ENCODE assay signal across 1 cellular context in genomic region chrX:119809185-119809666, GRCh38.
TF ChIP-seq lines count a peak whose summit lies in the region.

No MANE protein-coding gene starts in this region.

TF ChIP-seq in K562, 482 proteins besides CTCF, POLR2A, EP300 and RAD21 (continued from another document and continues in another):
- TF ChIP-seq ZNF518B (CRISPR knock-in tag; IDR thresholded peaks at IDR 0.05) (no peak), EGR1 (conservative IDR thresholded peaks at IDR 0.05) (peak; percentile 57), BMI1 (IDR thresholded peaks at IDR 0.05; ENCODE audit: low read length) (no peak), FUS (optimal IDR thresholded peaks at IDR 0.05; ENCODE audit: low read depth, low read length) (no peak), ZNF696 (CRISPR knock-in tag; conservative IDR thresholded peaks at IDR 0.05) (no peak), ZNF263 (CRISPR knock-in tag; IDR thresholded peaks at IDR 0.05; ENCODE audit: borderline replicate concordance) (no peak), RBM34 (IDR thresholded peaks at IDR 0.05; ENCODE audit: borderline replicate concordance, insufficient read depth, low read length) (no peak), ZNF639 (CRISPR knock-in tag; conservative IDR thresholded peaks at IDR 0.05 in 1 of 2, IDR thresholded peaks at IDR 0.05 in 1 of 2) (no peak), ZNF407 (IDR thresholded peaks at IDR 0.05; ENCODE audit: low read depth) (no peak), PTTG1 (tag; IDR thresholded peaks at IDR 0.05; ENCODE audit: low read depth) (no peak), ZNF133 (CRISPR knock-in tag; IDR thresholded peaks at IDR 0.05) (no peak), MCM5 (IDR thresholded peaks at IDR 0.05; ENCODE audit: low read depth) (no peak), GABPB2 (CRISPR knock-in tag; conservative IDR thresholded peaks at IDR 0.05) (no peak), CBX8 (IDR thresholded peaks at IDR 0.05; ENCODE audit: borderline replicate concordance, extremely low read depth, low read depth, low read length, poor library complexity, severe bottlenecking) (no peak), NFE2L1 (tag; IDR thresholded peaks at IDR 0.05; ENCODE audit: borderline replicate concordance, low read depth) (no peak), MLLT1 (IDR thresholded peaks at IDR 0.05) (no peak), HNRNPK (IDR thresholded peaks at IDR 0.05; ENCODE audit: low read depth, low read length, poor library complexity, severe bottlenecking) (no peak), PTBP1 (IDR thresholded peaks at IDR 0.05; ENCODE audit: low read depth, low read length) (no peak), STAT5B (CRISPR knock-in tag; IDR thresholded peaks at IDR 0.05) (no peak), ZFX (CRISPR knock-in tag; IDR thresholded peaks at IDR 0.05) (no peak), ZNF589 (CRISPR knock-in tag; IDR thresholded peaks at IDR 0.05; ENCODE audit: low read depth) (no peak), CC2D1A (IDR thresholded peaks at IDR 0.05) (peak; percentile 98), SRSF7 (optimal IDR thresholded peaks at IDR 0.05; ENCODE audit: low read depth, low read length) (no peak), PML (IDR thresholded peaks at IDR 0.05; ENCODE audit: low read length) (peak; percentile 69; the same call in 1 of the 2 replicates), ZNF699 (CRISPR knock-in tag; IDR thresholded peaks at IDR 0.05; ENCODE audit: insufficient replicate concordance) (no peak), CXXC5 (CRISPR knock-in tag; IDR thresholded peaks at IDR 0.05) (peak; percentile 47; the same call in 1 of the 2 replicates), MTF1 (CRISPR knock-in tag; IDR thresholded peaks at IDR 0.05; ENCODE audit: borderline replicate concordance) (no peak), E2F8 (IDR thresholded peaks at IDR 0.05; ENCODE audit: low read depth, partially characterized antibody) (peak; percentile 29), HDAC2 (IDR thresholded peaks at IDR 0.05) (peak; percentile 98), ZNF644 (tag; IDR thresholded peaks at IDR 0.05; ENCODE audit: low read depth) (no peak), ZBTB33 (CRISPR knock-in tag; IDR thresholded peaks at IDR 0.05) (0 out of 2 replicates have a peak, but pooled peaks have one; percentile 23), ZNF274 (IDR thresholded peaks at IDR 0.05; ENCODE audit: borderline replicate concordance, low read depth, low read length) (no peak), GATA2 (CRISPR knock-in tag; IDR thresholded peaks at IDR 0.05) (peak; percentile 84)
- TF ChIP-seq, protein P1, sequence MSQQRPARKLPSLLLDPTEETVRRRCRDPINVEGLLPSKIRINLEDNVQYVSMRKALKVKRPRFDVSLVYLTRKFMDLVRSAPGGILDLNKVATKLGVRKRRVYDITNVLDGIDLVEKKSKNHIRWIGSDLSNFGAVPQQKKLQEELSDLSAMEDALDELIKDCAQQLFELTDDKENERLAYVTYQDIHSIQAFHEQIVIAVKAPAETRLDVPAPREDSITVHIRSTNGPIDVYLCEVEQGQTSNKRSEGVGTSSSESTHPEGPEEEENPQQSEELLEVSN (IDR thresholded peaks at IDR 0.05; ENCODE audit: borderline replicate concordance in 1 of 2, extremely low read depth in 1 of 2, insufficient read depth in 1 of 2, insufficient read length in 1 of 2, low read depth in 1 of 2, low read length in 1 of 2, poor library complexity in 1 of 2, severe bottlenecking in 1 of 2), result no peak
- TF ChIP-seq, protein P2, sequence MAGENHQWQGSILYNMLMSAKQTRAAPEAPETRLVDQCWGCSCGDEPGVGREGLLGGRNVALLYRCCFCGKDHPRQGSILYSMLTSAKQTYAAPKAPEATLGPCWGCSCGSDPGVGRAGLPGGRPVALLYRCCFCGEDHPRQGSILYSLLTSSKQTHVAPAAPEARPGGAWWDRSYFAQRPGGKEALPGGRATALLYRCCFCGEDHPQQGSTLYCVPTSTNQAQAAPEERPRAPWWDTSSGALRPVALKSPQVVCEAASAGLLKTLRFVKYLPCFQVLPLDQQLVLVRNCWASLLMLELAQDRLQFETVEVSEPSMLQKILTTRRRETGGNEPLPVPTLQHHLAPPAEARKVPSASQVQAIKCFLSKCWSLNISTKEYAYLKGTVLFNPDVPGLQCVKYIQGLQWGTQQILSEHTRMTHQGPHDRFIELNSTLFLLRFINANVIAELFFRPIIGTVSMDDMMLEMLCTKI (IDR thresholded peaks at IDR 0.05; ENCODE audit: partially characterized antibody), result no peak
- TF ChIP-seq, protein P3, sequence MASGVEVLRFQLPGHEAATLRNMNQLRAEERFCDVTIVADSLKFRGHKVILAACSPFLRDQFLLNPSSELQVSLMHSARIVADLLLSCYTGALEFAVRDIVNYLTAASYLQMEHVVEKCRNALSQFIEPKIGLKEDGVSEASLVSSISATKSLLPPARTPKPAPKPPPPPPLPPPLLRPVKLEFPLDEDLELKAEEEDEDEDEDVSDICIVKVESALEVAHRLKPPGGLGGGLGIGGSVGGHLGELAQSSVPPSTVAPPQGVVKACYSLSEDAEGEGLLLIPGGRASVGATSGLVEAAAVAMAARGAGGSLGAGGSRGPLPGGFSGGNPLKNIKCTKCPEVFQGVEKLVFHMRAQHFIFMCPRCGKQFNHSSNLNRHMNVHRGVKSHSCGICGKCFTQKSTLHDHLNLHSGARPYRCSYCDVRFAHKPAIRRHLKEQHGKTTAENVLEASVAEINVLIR (CRISPR knock-in tag; IDR thresholded peaks at IDR 0.05), result no peak
